In the genomic region with DNA sequence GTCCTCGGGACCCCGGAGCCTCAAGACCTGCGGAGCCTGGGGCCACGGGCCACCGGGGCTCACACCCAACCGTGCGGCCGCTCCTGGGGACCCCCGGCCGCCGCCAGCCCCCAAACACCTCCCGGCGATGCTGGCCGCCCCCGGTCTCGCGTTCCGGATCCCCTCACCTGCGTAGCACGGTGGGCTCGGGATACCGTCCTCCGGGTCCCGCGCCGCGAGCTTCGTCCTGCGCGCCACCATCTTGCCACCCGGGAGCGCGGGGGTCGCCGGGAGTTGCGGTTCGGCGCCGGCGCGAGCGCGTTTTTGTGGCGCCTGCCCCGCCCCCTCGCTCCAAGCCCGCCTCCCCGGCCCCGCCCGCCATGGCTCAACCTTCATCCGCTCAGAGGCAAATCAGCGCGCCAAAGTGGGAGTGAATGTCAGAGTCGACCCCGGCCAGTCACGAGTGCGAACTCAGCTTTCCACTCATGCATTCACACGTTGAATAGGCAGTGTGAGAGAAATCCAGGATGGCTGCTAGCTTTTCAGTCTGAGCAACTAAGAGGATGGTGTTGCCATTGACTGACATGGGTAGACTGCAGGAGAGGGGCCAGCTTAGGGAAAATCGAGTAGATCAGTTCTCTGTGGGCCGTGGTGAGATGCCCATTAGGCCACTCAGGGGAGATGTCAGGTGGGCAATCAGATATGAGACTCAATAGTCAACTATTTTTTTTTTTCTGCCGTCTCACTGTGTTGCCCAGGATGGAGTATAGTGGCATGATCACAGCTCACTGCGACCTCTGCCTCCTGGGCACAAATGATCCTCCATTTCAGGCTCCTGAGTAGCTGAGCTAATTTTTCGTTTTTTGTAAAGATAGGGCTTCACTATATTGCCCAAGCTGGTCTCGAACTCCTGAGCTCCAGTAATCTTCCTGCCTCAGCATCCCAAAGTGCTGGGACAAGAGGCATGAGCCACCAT, we compare ENCODE assay signal across 8 cellular contexts. TPM values are rescaled to one million over a fixed set of nuclear protein-coding genes. Genes with fewer than 3 reads are reported as not detected.
DNase-seq lines count a peak whose midpoint lies in the region; ATAC-seq and TF ChIP-seq lines count a peak whose summit lies in the region.

No MANE protein-coding gene starts in this region.

- POLR2A ChIA-PET in WTC11 (lab: Charles Lee) = interaction anchor here (0.6 kb wide), 2 partner anchors 13 to 433 kb away, joined by 3 to 10 read pairs; partner anchors contain the start of gene PACSIN2

- H3K4me1 ChIP-seq in DOHH2 (ENCODE audit: control insufficient read depth, low read length) = peaks cover 20% of the 10 kb centered on the region

- TF ChIP-seq CTCF in DOHH2 (IDR thresholded peaks at IDR 0.05; ENCODE audit: low read depth, low read length, poor library complexity, severe bottlenecking) = no peak
- no peak for TF ChIP-seq CTCF in HFF-Myc (IDR thresholded peaks at IDR 0.05; ENCODE audit: low read depth, low read length, missing control alignments)
- no peak for TF ChIP-seq CTCF in WTC11 (IDR thresholded peaks at IDR 0.05)
- TF ChIP-seq CTCF in cardiac fibroblast (IDR thresholded peaks at IDR 0.05; ENCODE audit: low read depth, low read length) = no peak

- no peaks in the 10 kb centered on the region for H3K9me3 ChIP-seq in DOHH2 (ENCODE audit: control insufficient read depth, insufficient read depth, low read length)

- peaks cover 83% of the 10 kb centered on the region for H3K36me3 ChIP-seq in DOHH2 (ENCODE audit: control insufficient read depth, low read length)

- H3K9me2 ChIP-seq in DOHH2 (replicated peaks; ENCODE audit: control insufficient read depth, low read length) = no peaks in the 10 kb centered on the region

- H3K79me2 ChIP-seq in DOHH2 (ENCODE audit: control insufficient read depth, low read length) = peaks cover 50% of the 10 kb centered on the region

- H3K4me3 ChIP-seq in DOHH2 (ENCODE audit: low read length) = peak overlapping the region; percentile 83
- peak overlapping the region; percentile 61 for H3K4me3 ChIP-seq in HFF-Myc (replicated peaks; ENCODE audit: low read depth, low read length)
- peak overlapping the region; percentile 64 to 72 for H3K4me3 ChIP-seq in cardiac fibroblast (replicated peaks in 1 of 2; ENCODE audit: low read depth in 2 of 2, low read length in 2 of 2)

- peaks cover 42% of the 10 kb centered on the region for H3K36me3 Mint-ChIP-seq in WTC11

- DNase-seq in HFF-Myc (ENCODE audit: extremely low read depth, low read depth) (peak; percentile 9), NCI-H2107 (lab: John Stamatoyannopoulos, UW) (peak; percentile 32), WTC11 (ENCODE audit: low spot score) (peak; percentile 75), cardiac fibroblast (ENCODE audit: low read depth in 2 of 2) (peak; percentile 72 to 80), iris pigment epithelial cell (ENCODE audit: low read depth) (peak; percentile 74), GF-D8 (lab: John Stamatoyannopoulos, UW) (no peak)
- DNase-seq in stimulated activated CD4-positive, alpha-beta T cell treated with anti-CD3 and anti-CD28 coated beads, Interleukin-12 subunit alpha, Interleukin-12 subunit beta, amount 100 ng/mL, for 24 hours (ENCODE audit: low read depth in 2 of 2) = peak; percentile 77 to 84

- H3K27me3 Mint-ChIP-seq in WTC11 (ENCODE audit: low read depth) = no peaks in the 10 kb centered on the region

- peaks cover 6% of the 10 kb centered on the region for H3K4me1 Mint-ChIP-seq in WTC11

- peak; percentile 66 for ATAC-seq in WTC11

- peak overlapping the region; percentile 79 for H3K4me2 ChIP-seq in DOHH2 (ENCODE audit: low read length)

- H3K27me3 ChIP-seq in DOHH2 (ENCODE audit: control insufficient read depth, low read length) = no peaks in the 10 kb centered on the region

- peak overlapping the region; percentile 95 for H3K4me3 Mint-ChIP-seq in WTC11

- no peaks in the 10 kb centered on the region for H3K9me3 Mint-ChIP-seq in WTC11

- peak overlapping the region; percentile 79 for H3K27ac ChIP-seq in DOHH2 (ENCODE audit: low read depth, low read length)

- peak overlapping the region; percentile 94 for H3K27ac Mint-ChIP-seq in WTC11

- peaks cover 15% of the 10 kb centered on the region for H3F3A ChIP-seq in DOHH2 (ENCODE audit: control insufficient read depth, insufficient read depth)

- H4K20me1 ChIP-seq in DOHH2 (ENCODE audit: control insufficient read depth, insufficient read depth, low read depth, low read length) = no peaks in the 10 kb centered on the region

- CTCF ChIA-PET in WTC11 (lab: Charles Lee) = interaction anchor here (0.5 to 2.0 kb wide), 4 partner anchors 32 to 55 kb away, joined by 3 to 6 read pairs (median 4); partner anchors contain the start of gene POLDIP3

TF ChIP-seq in WTC11, 78 proteins besides CTCF, POLR2A, EP300 and RAD21 (continues in another document):
- 0 out of 2 replicates have a peak, but pooled peaks have one; percentile 9 for TF ChIP-seq USF2 (CRISPR knock-in tag; IDR thresholded peaks at IDR 0.05)
- TF ChIP-seq, protein P1, sequence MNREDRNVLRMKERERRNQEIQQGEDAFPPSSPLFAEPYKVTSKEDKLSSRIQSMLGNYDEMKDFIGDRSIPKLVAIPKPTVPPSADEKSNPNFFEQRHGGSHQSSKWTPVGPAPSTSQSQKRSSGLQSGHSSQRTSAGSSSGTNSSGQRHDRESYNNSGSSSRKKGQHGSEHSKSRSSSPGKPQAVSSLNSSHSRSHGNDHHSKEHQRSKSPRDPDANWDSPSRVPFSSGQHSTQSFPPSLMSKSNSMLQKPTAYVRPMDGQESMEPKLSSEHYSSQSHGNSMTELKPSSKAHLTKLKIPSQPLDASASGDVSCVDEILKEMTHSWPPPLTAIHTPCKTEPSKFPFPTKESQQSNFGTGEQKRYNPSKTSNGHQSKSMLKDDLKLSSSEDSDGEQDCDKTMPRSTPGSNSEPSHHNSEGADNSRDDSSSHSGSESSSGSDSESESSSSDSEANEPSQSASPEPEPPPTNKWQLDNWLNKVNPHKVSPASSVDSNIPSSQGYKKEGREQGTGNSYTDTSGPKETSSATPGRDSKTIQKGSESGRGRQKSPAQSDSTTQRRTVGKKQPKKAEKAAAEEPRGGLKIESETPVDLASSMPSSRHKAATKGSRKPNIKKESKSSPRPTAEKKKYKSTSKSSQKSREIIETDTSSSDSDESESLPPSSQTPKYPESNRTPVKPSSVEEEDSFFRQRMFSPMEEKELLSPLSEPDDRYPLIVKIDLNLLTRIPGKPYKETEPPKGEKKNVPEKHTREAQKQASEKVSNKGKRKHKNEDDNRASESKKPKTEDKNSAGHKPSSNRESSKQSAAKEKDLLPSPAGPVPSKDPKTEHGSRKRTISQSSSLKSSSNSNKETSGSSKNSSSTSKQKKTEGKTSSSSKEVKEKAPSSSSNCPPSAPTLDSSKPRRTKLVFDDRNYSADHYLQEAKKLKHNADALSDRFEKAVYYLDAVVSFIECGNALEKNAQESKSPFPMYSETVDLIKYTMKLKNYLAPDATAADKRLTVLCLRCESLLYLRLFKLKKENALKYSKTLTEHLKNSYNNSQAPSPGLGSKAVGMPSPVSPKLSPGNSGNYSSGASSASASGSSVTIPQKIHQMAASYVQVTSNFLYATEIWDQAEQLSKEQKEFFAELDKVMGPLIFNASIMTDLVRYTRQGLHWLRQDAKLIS (CRISPR knock-in tag; IDR thresholded peaks at IDR 0.05; ENCODE audit: borderline replicate concordance) = no peak
- TF ChIP-seq, protein P2, sequence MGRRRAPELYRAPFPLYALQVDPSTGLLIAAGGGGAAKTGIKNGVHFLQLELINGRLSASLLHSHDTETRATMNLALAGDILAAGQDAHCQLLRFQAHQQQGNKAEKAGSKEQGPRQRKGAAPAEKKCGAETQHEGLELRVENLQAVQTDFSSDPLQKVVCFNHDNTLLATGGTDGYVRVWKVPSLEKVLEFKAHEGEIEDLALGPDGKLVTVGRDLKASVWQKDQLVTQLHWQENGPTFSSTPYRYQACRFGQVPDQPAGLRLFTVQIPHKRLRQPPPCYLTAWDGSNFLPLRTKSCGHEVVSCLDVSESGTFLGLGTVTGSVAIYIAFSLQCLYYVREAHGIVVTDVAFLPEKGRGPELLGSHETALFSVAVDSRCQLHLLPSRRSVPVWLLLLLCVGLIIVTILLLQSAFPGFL (CRISPR knock-in tag; IDR thresholded peaks at IDR 0.05; ENCODE audit: borderline replicate concordance) = no peak
- 0 out of 2 replicates have a peak, but pooled peaks have one; percentile 43 for TF ChIP-seq MYBL2 (CRISPR knock-in tag; IDR thresholded peaks at IDR 0.05)
- peak; percentile 61; the same call in 1 of the 2 replicates for TF ChIP-seq SP1 (CRISPR knock-in tag; conservative IDR thresholded peaks at IDR 0.05)
- no peak for TF ChIP-seq ZNF138 (CRISPR knock-in tag; conservative IDR thresholded peaks at IDR 0.05)
- TF ChIP-seq ZNF281 (CRISPR knock-in tag; IDR thresholded peaks at IDR 0.05) = 0 out of 2 replicates have a peak, but pooled peaks have one; percentile 19

RNA-seq across cellular contexts. Expression of gene SERHL2, which starts 28.3 kb away (rescaled TPM):
- 0.37 to 1.1 TPM (median 0.92 TPM) in 3 replicates for total RNA-seq in WTC11 (2021)

RNA-seq across cellular contexts. Expression of gene POLDIP3, which starts 32.6 kb away (rescaled TPM):
- 73.2 to 88.7 TPM (median 82.1 TPM) in 3 replicates for total RNA-seq in WTC11 (2021)

RNA-seq across cellular contexts. Expression of gene ATP5MGL, which starts 58.4 kb away (rescaled TPM):
- 0.23 to 0.74 TPM (median 0.25 TPM) in 3 replicates for total RNA-seq in WTC11 (2021)
